In the genomic region with DNA sequence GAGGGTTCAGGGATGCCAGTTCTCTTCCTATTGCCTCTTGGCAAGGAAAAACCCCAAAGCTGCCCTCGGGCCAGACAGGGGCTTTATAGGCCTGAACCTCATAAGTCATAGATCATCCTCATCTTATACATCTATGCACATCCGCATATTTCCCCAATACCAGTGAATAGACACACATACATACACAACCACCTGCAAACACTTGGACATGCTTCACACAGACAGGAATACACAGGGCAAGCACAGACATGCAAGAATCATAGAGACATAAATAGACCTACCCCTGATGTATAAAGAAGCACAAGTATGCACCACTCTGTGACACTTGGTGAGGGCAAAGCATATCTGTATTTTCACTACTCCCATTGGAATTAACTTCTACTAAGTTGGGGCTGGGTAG, we compare ENCODE assay signal across 1 cellular context.
TF ChIP-seq lines count a peak whose summit lies in the region.

No MANE protein-coding gene starts in this region.

TF ChIP-seq in SK-N-SH treated with all-trans-retinoic acid at 6 μM for 48 hours, 23 proteins besides CTCF, POLR2A, EP300 and RAD21 (continued from another document):
- TF ChIP-seq, protein P1, sequence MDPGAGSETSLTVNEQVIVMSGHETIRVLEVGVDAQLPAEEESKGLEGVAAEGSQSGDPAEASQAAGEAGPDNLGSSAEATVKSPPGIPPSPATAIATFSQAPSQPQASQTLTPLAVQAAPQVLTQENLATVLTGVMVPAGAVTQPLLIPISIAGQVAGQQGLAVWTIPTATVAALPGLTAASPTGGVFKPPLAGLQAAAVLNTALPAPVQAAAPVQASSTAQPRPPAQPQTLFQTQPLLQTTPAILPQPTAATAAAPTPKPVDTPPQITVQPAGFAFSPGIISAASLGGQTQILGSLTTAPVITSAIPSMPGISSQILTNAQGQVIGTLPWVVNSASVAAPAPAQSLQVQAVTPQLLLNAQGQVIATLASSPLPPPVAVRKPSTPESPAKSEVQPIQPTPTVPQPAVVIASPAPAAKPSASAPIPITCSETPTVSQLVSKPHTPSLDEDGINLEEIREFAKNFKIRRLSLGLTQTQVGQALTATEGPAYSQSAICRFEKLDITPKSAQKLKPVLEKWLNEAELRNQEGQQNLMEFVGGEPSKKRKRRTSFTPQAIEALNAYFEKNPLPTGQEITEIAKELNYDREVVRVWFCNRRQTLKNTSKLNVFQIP (CRISPR knock-in tag; IDR thresholded peaks at IDR 0.05; ENCODE audit: borderline replicate concordance, low read depth): no peak
- no peak for TF ChIP-seq ZFP30 (CRISPR knock-in tag; IDR thresholded peaks at IDR 0.05)
- TF ChIP-seq ZNF565 (CRISPR knock-in tag; conservative IDR thresholded peaks at IDR 0.05; ENCODE audit: low read depth): no peak
